Comparison of ENCODE assay signal across 21 cellular contexts in the genomic region with DNA sequence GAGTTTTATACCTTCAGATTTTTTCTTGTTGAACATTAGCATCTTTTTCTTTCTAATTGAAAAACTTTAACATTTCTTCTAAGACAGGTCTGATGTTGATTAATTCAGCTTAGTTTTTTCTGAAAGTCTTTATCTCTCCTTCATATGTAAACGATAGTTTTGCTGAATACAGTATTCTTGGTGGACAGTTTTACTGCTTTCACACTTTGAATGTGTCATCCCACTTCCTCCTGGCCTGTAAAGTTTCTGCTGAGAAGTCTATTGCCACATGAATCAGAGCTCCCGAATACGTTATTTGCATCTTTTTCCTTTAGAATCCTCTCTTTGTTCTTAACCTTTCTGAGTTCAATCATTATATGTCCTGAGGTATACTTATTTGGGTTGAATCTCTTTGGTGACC.
"Had no signal": no experiment of that assay in that cellular context is flagged by ENCODE, and none has a peak within 500 bp of the region (broad histone marks: within the 10 kb centered on the region; RNA-seq: fewer than 3 reads in every experiment).

No MANE protein-coding gene starts in this region.

- H3K36me3 ChIP-seq: left ventricle myocardium inferior, neutrophil, right atrium auricular region, right lobe of liver, tibial nerve, uterus had no signal

- H3K27ac ChIP-seq: hepatocyte, left ventricle myocardium inferior, neutrophil, right atrium auricular region, right lobe of liver, tibial nerve, uterus had no signal

- DNase-seq: immature natural killer cell; kidney; left ventricle myocardium inferior; naive thymus-derived CD8-positive, alpha-beta T cell; occipital lobe; right lobe of liver; stimulated activated CD4-positive, alpha-beta T cell treated with anti-CD3 and anti-CD28 coated beads, Interleukin-1b, Interleukin-23, amount 100 ng/mL, for 48 hours; stimulated activated CD4-positive, alpha-beta T cell treated with anti-CD3 and anti-CD28 coated beads, Interleukin-2, amount 100 ng/mL, for 48 hours; stimulated activated CD4-positive, alpha-beta T cell treated with anti-CD3 and anti-CD28 coated beads, Interleukin-4, amount 100 ng/mL, for 4 hours; stimulated activated CD8-positive, alpha-beta memory T cell treated with anti-CD3 and anti-CD28 coated beads, Interleukin-4, amount 100 ng/mL, for 48 hours; stimulated activated naive CD4-positive, alpha-beta T cell treated with Interleukin-2 at 50 U/mL for 16 hours; stimulated activated naive CD8-positive, alpha-beta T cell treated with anti-CD3 and anti-CD28 coated beads, Interleukin-15, amount 100 ng/mL, for 72 hours; substantia nigra; uterus had no signal

- ATAC-seq: naive thymus-derived CD8-positive, alpha-beta T cell; right lobe of liver; stimulated activated memory B cell treated with anti-CD40 and anti-IgM and Interleukin-4, amounts not matched to agents 10 μg/mL and 1 μg/mL and 100 μg/mL, for 72 hours; stimulated activated naive CD8-positive, alpha-beta T cell treated with anti-CD3 and anti-CD28 coated beads, Interleukin-15, amount 100 ng/mL, for 72 hours had no signal

- H3K4me1 ChIP-seq: left ventricle myocardium inferior, right atrium auricular region, right lobe of liver, tibial nerve, uterus had no signal

- H3K27me3 ChIP-seq: hepatocyte, neutrophil, right atrium auricular region, right lobe of liver, tibial nerve, uterus had no signal

- H3K4me2 ChIP-seq: hepatocyte, smooth muscle cell had no signal

- H3K9me3 ChIP-seq: neutrophil, right lobe of liver, uterus had no signal

- H3K4me3 ChIP-seq: hepatocyte, left ventricle myocardium inferior, lung, right atrium auricular region, right lobe of liver, smooth muscle cell, tibial nerve, uterus had no signal

- H3K79me2 ChIP-seq: hepatocyte had no signal
